Comparison of ENCODE assay signal across 3 cellular contexts in genomic region chr4:94112644-94113043, GRCh38.
TF ChIP-seq lines count a peak whose summit lies in the region.

No MANE protein-coding gene starts in this region.

TF ChIP-seq in HepG2, 621 proteins besides CTCF, POLR2A, EP300 and RAD21 (continued from another document):
- no peak for TF ChIP-seq DRAP1 (CRISPR knock-in tag; IDR thresholded peaks at IDR 0.05)
- TF ChIP-seq HNRNPK (IDR thresholded peaks at IDR 0.05; ENCODE audit: low read depth, low read length, poor library complexity, severe bottlenecking), result peak; percentile 76

TF ChIP-seq in HEK293, 187 proteins besides CTCF, POLR2A, EP300 and RAD21 (continued from another document):
- TF ChIP-seq ZBTB49 (tag by site-specific recombination; IDR thresholded peaks at IDR 0.05; ENCODE audit: low read depth), result no peak
- TF ChIP-seq ZEB2 (tag by site-specific recombination; IDR thresholded peaks at IDR 0.05), result no peak
- TF ChIP-seq ZNF624 (tag by site-specific recombination; IDR thresholded peaks at IDR 0.05), result no peak
- TF ChIP-seq KLF9 (tag by site-specific recombination; IDR thresholded peaks at IDR 0.05; ENCODE audit: low read depth), result no peak
- no peak for TF ChIP-seq ZNF433 (tag by site-specific recombination; IDR thresholded peaks at IDR 0.05; ENCODE audit: low read depth)
- no peak for TF ChIP-seq ZNF600 (tag by site-specific recombination; IDR thresholded peaks at IDR 0.05)
- TF ChIP-seq ZNF175 (tag by site-specific recombination; IDR thresholded peaks at IDR 0.05), result no peak
- no peak for TF ChIP-seq ZNF580 (tag by site-specific recombination; IDR thresholded peaks at IDR 0.05)
- 0 out of 2 replicates have a peak, but pooled peaks have one; percentile 11 for TF ChIP-seq PRDM1 (tag by site-specific recombination; IDR thresholded peaks at IDR 0.05)
- TF ChIP-seq PBX3 (CRISPR knock-in tag; IDR thresholded peaks at IDR 0.05), result no peak
- TF ChIP-seq, protein P1, sequence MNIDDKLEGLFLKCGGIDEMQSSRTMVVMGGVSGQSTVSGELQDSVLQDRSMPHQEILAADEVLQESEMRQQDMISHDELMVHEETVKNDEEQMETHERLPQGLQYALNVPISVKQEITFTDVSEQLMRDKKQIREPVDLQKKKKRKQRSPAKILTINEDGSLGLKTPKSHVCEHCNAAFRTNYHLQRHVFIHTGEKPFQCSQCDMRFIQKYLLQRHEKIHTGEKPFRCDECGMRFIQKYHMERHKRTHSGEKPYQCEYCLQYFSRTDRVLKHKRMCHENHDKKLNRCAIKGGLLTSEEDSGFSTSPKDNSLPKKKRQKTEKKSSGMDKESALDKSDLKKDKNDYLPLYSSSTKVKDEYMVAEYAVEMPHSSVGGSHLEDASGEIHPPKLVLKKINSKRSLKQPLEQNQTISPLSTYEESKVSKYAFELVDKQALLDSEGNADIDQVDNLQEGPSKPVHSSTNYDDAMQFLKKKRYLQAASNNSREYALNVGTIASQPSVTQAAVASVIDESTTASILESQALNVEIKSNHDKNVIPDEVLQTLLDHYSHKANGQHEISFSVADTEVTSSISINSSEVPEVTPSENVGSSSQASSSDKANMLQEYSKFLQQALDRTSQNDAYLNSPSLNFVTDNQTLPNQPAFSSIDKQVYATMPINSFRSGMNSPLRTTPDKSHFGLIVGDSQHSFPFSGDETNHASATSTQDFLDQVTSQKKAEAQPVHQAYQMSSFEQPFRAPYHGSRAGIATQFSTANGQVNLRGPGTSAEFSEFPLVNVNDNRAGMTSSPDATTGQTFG (tag by site-specific recombination; IDR thresholded peaks at IDR 0.05; ENCODE audit: borderline replicate concordance), result no peak
- TF ChIP-seq ZNF366 (tag by site-specific recombination; conservative IDR thresholded peaks at IDR 0.05), result peak; percentile 36; the same call in 1 of the 2 replicates

TF ChIP-seq in K562, 482 proteins besides CTCF, POLR2A, EP300 and RAD21:
- TF ChIP-seq, protein P2, sequence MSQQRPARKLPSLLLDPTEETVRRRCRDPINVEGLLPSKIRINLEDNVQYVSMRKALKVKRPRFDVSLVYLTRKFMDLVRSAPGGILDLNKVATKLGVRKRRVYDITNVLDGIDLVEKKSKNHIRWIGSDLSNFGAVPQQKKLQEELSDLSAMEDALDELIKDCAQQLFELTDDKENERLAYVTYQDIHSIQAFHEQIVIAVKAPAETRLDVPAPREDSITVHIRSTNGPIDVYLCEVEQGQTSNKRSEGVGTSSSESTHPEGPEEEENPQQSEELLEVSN (IDR thresholded peaks at IDR 0.05; ENCODE audit: borderline replicate concordance in 1 of 2, extremely low read depth in 1 of 2, insufficient read depth in 1 of 2, insufficient read length in 1 of 2, low read depth in 1 of 2, low read length in 1 of 2, poor library complexity in 1 of 2, severe bottlenecking in 1 of 2), result no peak
- TF ChIP-seq SIN3B (IDR thresholded peaks at IDR 0.05; ENCODE audit: low read depth) (no peak), GABPB1 (CRISPR knock-in tag; IDR thresholded peaks at IDR 0.05) (no peak), PCBP2 (IDR thresholded peaks at IDR 0.05; ENCODE audit: low read depth, low read length, poor library complexity, severe bottlenecking) (peak; percentile 66), KDM1A (IDR thresholded peaks at IDR 0.05) (peak in 1 of 2 experiments; percentile 45; a peak in 1 of 4 replicates), TCF3 (CRISPR knock-in tag; IDR thresholded peaks at IDR 0.05) (no peak), SNAPC5 (CRISPR knock-in tag; IDR thresholded peaks at IDR 0.05) (no peak), DEAF1 (CRISPR knock-in tag; IDR thresholded peaks at IDR 0.05) (no peak), ETS1 (conservative IDR thresholded peaks at IDR 0.05; ENCODE audit: control insufficient read depth, low read depth, low read length) (no peak), WHSC1 (IDR thresholded peaks at IDR 0.05; ENCODE audit: low read length) (no peak), CBFB (CRISPR knock-in tag; IDR thresholded peaks at IDR 0.05) (no peak), HNRNPK (IDR thresholded peaks at IDR 0.05; ENCODE audit: low read depth, low read length, poor library complexity, severe bottlenecking) (peak; percentile 55), ETV1 (tag; conservative IDR thresholded peaks at IDR 0.05; ENCODE audit: low read depth) (no peak), RERE (CRISPR knock-in tag; IDR thresholded peaks at IDR 0.05; ENCODE audit: borderline replicate concordance) (no peak), ZNF76 (CRISPR knock-in tag; IDR thresholded peaks at IDR 0.05; ENCODE audit: borderline replicate concordance) (no peak), XRCC5 (IDR thresholded peaks at IDR 0.05; ENCODE audit: low read depth, low read length) (no peak), LEF1 (IDR thresholded peaks at IDR 0.05) (no peak), MEF2D (tag; conservative IDR thresholded peaks at IDR 0.05; ENCODE audit: low read depth) (no peak), MYNN (IDR thresholded peaks at IDR 0.05) (no peak), MYNN (CRISPR knock-in tag; IDR thresholded peaks at IDR 0.05) (no peak), FOXA1 (IDR thresholded peaks at IDR 0.05; ENCODE audit: borderline replicate concordance) (no peak), TFE3 (CRISPR knock-in tag; IDR thresholded peaks at IDR 0.05) (no peak), ZNF512 (tag; IDR thresholded peaks at IDR 0.05) (0 out of 2 replicates have a peak, but pooled peaks have one; percentile 18), NR3C1 (CRISPR knock-in tag; IDR thresholded peaks at IDR 0.05) (no peak), FOXJ3 (CRISPR knock-in tag; IDR thresholded peaks at IDR 0.05) (no peak)
